Comparison of ENCODE assay signal across 19 cellular contexts in the genomic region with DNA sequence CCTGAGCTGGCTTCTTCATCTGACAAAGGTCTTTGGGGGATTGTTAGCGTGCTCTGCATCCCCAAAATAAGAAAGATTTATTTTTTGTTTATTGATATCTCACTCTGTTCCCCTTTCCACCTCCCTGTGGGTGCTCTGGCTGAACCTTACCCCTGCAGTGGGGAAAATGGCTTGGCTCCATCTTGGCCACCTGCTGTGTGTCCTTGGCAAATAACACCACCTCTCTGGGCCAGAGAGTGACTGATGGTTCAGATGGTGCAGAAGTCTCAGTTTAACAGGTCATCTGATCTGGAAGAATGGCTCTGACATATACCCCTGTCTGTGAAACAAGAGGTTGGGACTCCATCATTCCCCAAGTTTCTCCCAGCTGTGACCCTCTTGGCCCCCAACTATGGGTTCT.
"Had no signal": no experiment of that assay in that cellular context is flagged by ENCODE, and none has a peak within 500 bp of the region (broad histone marks: within the 10 kb centered on the region; RNA-seq: fewer than 3 reads in every experiment).

No MANE protein-coding gene starts in this region.

- FAIRE-seq: islet of Langerhans, kidney had no signal

- DNase-seq: heart left ventricle; hypothalamus; immature natural killer cell; kidney; left colon; left lung; lower lobe of right lung; mammary epithelial cell; mesenchymal stem cell; naive thymus-derived CD8-positive, alpha-beta T cell; occipital lobe; ovary; stimulated activated CD4-positive, alpha-beta T cell treated with anti-CD3 and anti-CD28 coated beads, Interleukin-12 subunit alpha, Interleukin-12 subunit beta, amount 100 ng/mL, for 4 hours; stimulated activated CD4-positive, alpha-beta T cell treated with anti-CD3 and anti-CD28 coated beads, Interleukin-15, amount 100 ng/mL, for 24 hours; stimulated activated CD4-positive, alpha-beta T cell treated with anti-CD3 and anti-CD28 coated beads, Interleukin-2, amount 100 ng/mL, for 24 hours; stimulated activated CD4-positive, alpha-beta T cell treated with anti-CD3 and anti-CD28 coated beads, Interleukin-4, amount 100 ng/mL, for 24 hours; stimulated activated naive CD4-positive, alpha-beta T cell treated with Interleukin-2 at 50 U/mL for 16 hours; stimulated activated naive CD8-positive, alpha-beta T cell treated with anti-CD3 and anti-CD28 coated beads, Interleukin-15, amount 100 ng/mL, for 72 hours had no signal
